18 cellular contexts compared by ENCODE assay signal in the genomic region with DNA sequence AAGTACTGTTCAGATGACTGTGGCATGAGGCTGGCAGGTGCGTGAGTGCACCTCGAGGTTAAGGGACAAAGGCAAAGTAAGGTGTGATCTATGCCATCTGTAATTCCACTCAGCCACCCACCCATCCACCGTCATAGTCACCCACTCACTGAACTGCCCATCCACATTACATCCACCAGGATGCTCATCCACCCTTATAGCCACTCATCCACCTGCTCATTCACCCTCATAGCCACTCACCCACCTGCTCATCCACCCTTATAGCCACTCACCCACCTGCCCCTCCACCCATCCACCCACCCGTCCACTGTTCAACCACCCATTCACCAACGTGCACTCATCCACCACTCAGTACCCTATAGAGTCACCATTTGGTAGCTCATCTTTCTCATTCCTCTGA.
"Had no signal": no experiment of that assay in that cellular context is flagged by ENCODE, and none has a peak within 500 bp of the region (broad histone marks: within the 10 kb centered on the region; RNA-seq: fewer than 3 reads in every experiment).

No MANE protein-coding gene starts in this region.

- H3K9me3 ChIP-seq: left ventricle myocardium inferior, mucosa of descending colon, ovary, right lobe of liver, testis, thyroid gland, transverse colon, upper lobe of left lung, vagina had no signal

- H3K36me3 Mint-ChIP-seq: memory B cell; naive thymus-derived CD4-positive, alpha-beta T cell; natural killer cell treated with Interleukin-12 subunit alpha and Interleukin-12 subunit beta and Interleukin-15 and Interleukin-18, amount 100 ng/mL, for 72 hours; stimulated activated naive B cell treated with anti-CD40 and anti-IgM and Interleukin-4, amounts not matched to agents 10 μg/mL and 1 μg/mL and 100 μg/mL, for 72 hours had no signal

- ATAC-seq: naive thymus-derived CD4-positive, alpha-beta T cell; stimulated activated naive B cell treated with anti-CD40 and anti-IgM and Interleukin-4, amounts not matched to agents 10 μg/mL and 1 μg/mL and 100 μg/mL, for 72 hours; stimulated activated naive CD8-positive, alpha-beta T cell treated with anti-CD3 and anti-CD28 coated beads, Interleukin-15, Interleukin-2, amounts not matched to agents 100 U/mL and 50 U/mL, for 24 hours had no signal

- DNase-seq: islet precursor cell; left ventricle myocardium inferior; midbrain; ovary; right lobe of liver; stimulated activated naive B cell treated with anti-CD40 and anti-IgM and Interleukin-4, amounts not matched to agents 10 μg/mL and 1 μg/mL and 100 μg/mL, for 72 hours; stomach; testis; transverse colon; upper lobe of left lung had no signal

- H3K9me3 Mint-ChIP-seq: memory B cell; natural killer cell treated with Interleukin-12 subunit alpha and Interleukin-12 subunit beta and Interleukin-15 and Interleukin-18, amount 100 ng/mL, for 72 hours had no signal

- H3K4me3 Mint-ChIP-seq: memory B cell; natural killer cell treated with Interleukin-12 subunit alpha and Interleukin-12 subunit beta and Interleukin-15 and Interleukin-18, amount 100 ng/mL, for 72 hours; stimulated activated naive B cell treated with anti-CD40 and anti-IgM and Interleukin-4, amounts not matched to agents 10 μg/mL and 1 μg/mL and 100 μg/mL, for 72 hours had no signal

- H3K4me1 Mint-ChIP-seq: memory B cell; stimulated activated naive B cell treated with anti-CD40 and anti-IgM and Interleukin-4, amounts not matched to agents 10 μg/mL and 1 μg/mL and 100 μg/mL, for 72 hours had no signal

- H3K27ac Mint-ChIP-seq: memory B cell; naive thymus-derived CD4-positive, alpha-beta T cell; natural killer cell treated with Interleukin-12 subunit alpha and Interleukin-12 subunit beta and Interleukin-15 and Interleukin-18, amount 100 ng/mL, for 72 hours; progenitor cell of endocrine pancreas; stimulated activated naive B cell treated with anti-CD40 and anti-IgM and Interleukin-4, amounts not matched to agents 10 μg/mL and 1 μg/mL and 100 μg/mL, for 72 hours had no signal
